ENCODE assay signal across 21 cellular contexts in genomic region chrY:19274090-19274489, GRCh38.
"Had no signal": no experiment of that assay in that cellular context is flagged by ENCODE, and none has a peak within 500 bp of the region (broad histone marks: within the 10 kb centered on the region; RNA-seq: fewer than 3 reads in every experiment).

No MANE protein-coding gene starts in this region.

- ATAC-seq: K562 had no signal

- H3K9me3 Mint-ChIP-seq: IgD-negative memory B cell had no signal

- H3K4me3 ChIP-seq: K562 had no signal

- H3K27ac Mint-ChIP-seq: IgD-negative memory B cell had no signal

- H3K4me1 Mint-ChIP-seq: IgD-negative memory B cell had no signal

- H3K27me3 Mint-ChIP-seq: IgD-negative memory B cell had no signal

- DNase-seq: Kasumi-1, NCI-H1092, NCI-H1105 treated with DMSO at 0.1 percent for 48 hours, NCI-H1436, NCI-H187, NCI-H2029, NCI-H2081 treated with DMSO at 0.1 percent for 48 hours, NCI-H2171, NCI-H226, NCI-H446, NCI-H510A, NCI-H524 treated with DMSO at 0.1 percent for 48 hours, NCI-H69, NCI-H774, RPMI8226, SHP77, SK-N-SH had no signal

- FAIRE-seq: HTR-8/SVneo, K562, RCC 7860 had no signal

- H3K4me3 Mint-ChIP-seq: IgD-negative memory B cell had no signal
